ENCODE assay signal across 23 cellular contexts in genomic region chr1:32257227-32257508, GRCh38. TPM values are rescaled to one million over a fixed set of nuclear protein-coding genes. Genes with fewer than 3 reads are reported as not detected.
DNase-seq lines count a peak whose midpoint lies in the region; ATAC-seq and TF ChIP-seq lines count a peak whose summit lies in the region.
"Had no signal": no experiment of that assay in that cellular context is flagged by ENCODE, and none has a peak within 500 bp of the region (broad histone marks: within the 10 kb centered on the region; RNA-seq: fewer than 3 reads in every experiment).

No MANE protein-coding gene starts in this region.

- H3K4me1 Mint-ChIP-seq in T-helper 1 cell treated with Interleukin-12 subunit alpha and Interleukin-12 subunit beta and Interleukin-4 antibody, amounts not matched to agents 30 μg/mL and 1 μg/mL, for 36 hours (ENCODE audit: low read depth): peaks cover 35% of the 10 kb centered on the region
- H3K4me1 Mint-ChIP-seq in CD4-positive, alpha-beta T cell (ENCODE audit: low read depth): peaks cover 54% of the 10 kb centered on the region
- H3K4me1 Mint-ChIP-seq in T-helper 17 cell: peaks cover 33% of the 10 kb centered on the region
- H3K4me1 Mint-ChIP-seq in central memory CD8-positive, alpha-beta T cell: peaks cover 41% of the 10 kb centered on the region

- no peaks in the 10 kb centered on the region for H3K9me3 Mint-ChIP-seq in T-helper 1 cell treated with Interleukin-12 subunit alpha and Interleukin-12 subunit beta and Interleukin-4 antibody, amounts not matched to agents 30 μg/mL and 1 μg/mL, for 36 hours
- no peaks in the 10 kb centered on the region for H3K9me3 Mint-ChIP-seq in CD4-positive, alpha-beta T cell
- no peaks in the 10 kb centered on the region for H3K9me3 Mint-ChIP-seq in central memory CD8-positive, alpha-beta T cell
- H3K9me3 Mint-ChIP-seq: memory B cell had no signal

- peak overlapping the region; percentile 95 for H3K27ac Mint-ChIP-seq in T-helper 1 cell treated with Interleukin-12 subunit alpha and Interleukin-12 subunit beta and Interleukin-4 antibody, amounts not matched to agents 30 μg/mL and 1 μg/mL, for 36 hours
- H3K27ac Mint-ChIP-seq in CD4-positive, alpha-beta T cell: peak overlapping the region; percentile 99
- H3K27ac Mint-ChIP-seq in T-helper 17 cell: peak overlapping the region; percentile 92
- H3K27ac Mint-ChIP-seq in central memory CD8-positive, alpha-beta T cell (ENCODE audit: low read depth): peak overlapping the region; percentile 90

- no peaks in the 10 kb centered on the region for H3K27me3 ChIP-seq in CD4-positive, alpha-beta T cell (ENCODE audit: control insufficient read depth, insufficient read depth, low read length)
- H3K27me3 ChIP-seq: breast epithelium, transverse colon had no signal

- DNase-seq in T-helper 1 cell: no peak
- no peak for DNase-seq in CD4-positive, alpha-beta T cell
- no peak for DNase-seq in T-helper 17 cell
- DNase-seq in central memory CD8-positive, alpha-beta T cell (ENCODE audit: low spot score in 2 of 2): no peak
- DNase-seq in kidney tubule cell (ENCODE audit: low spot score): no peak
- DNase-seq in GM13976 (ENCODE audit: low spot score): no peak
- DNase-seq: activated CD4-positive, alpha-beta T cell treated with anti-CD3 and anti-CD28 coated beads for 1 hour; Karpas-422; left colon; NCI-H187; stimulated activated CD4-positive, alpha-beta T cell treated with anti-CD3 and anti-CD28 coated beads, Interleukin-4, amount 100 ng/mL, for 1 hour; stomach; transverse colon had no signal

- ATAC-seq in CD4-positive, alpha-beta T cell (ENCODE audit: poor library complexity): no peak
- ATAC-seq in T-helper 17 cell (no peak), HG03175 (IDR thresholded peaks at IDR 0.05; ENCODE audit: unreplicated experiment) (no peak)
- ATAC-seq in central memory CD8-positive, alpha-beta T cell (replicated peaks; ENCODE audit: extremely low read depth, poor library complexity, severe bottlenecking): no peak
- ATAC-seq: left colon, SK-N-SH treated with all-trans-retinoic acid at 6 μM for 48 hours had no signal

- H3K4me3 Mint-ChIP-seq in T-helper 1 cell treated with Interleukin-12 subunit alpha and Interleukin-12 subunit beta and Interleukin-4 antibody, amounts not matched to agents 30 μg/mL and 1 μg/mL, for 36 hours: peak overlapping the region; percentile 86
- H3K4me3 Mint-ChIP-seq in CD4-positive, alpha-beta T cell: peak overlapping the region; percentile 92
- peak overlapping the region; percentile 85 for H3K4me3 Mint-ChIP-seq in T-helper 17 cell
- H3K4me3 Mint-ChIP-seq in central memory CD8-positive, alpha-beta T cell: peak overlapping the region; percentile 97

- no peaks in the 10 kb centered on the region for H3K27me3 Mint-ChIP-seq in T-helper 1 cell treated with Interleukin-12 subunit alpha and Interleukin-12 subunit beta and Interleukin-4 antibody, amounts not matched to agents 30 μg/mL and 1 μg/mL, for 36 hours (ENCODE audit: low read depth)
- H3K27me3 Mint-ChIP-seq in CD4-positive, alpha-beta T cell: no peaks in the 10 kb centered on the region
- no peaks in the 10 kb centered on the region for H3K27me3 Mint-ChIP-seq in T-helper 17 cell
- no peaks in the 10 kb centered on the region for H3K27me3 Mint-ChIP-seq in central memory CD8-positive, alpha-beta T cell
- H3K27me3 Mint-ChIP-seq: memory B cell had no signal

- CTCF ChIA-PET in CD4-positive, alpha-beta T cell (lab: Charles Lee): interaction anchor here (1.5 to 7.5 kb wide), 4 partner anchors 8 to 41 kb away, joined by 3 to 40 read pairs (median 14); no protein-coding TSS in a partner anchor

- intact Hi-C loops in CD4-positive, alpha-beta T cell (cut with DNase I, micrococcal nuclease): no loop called here

- in situ Hi-C loops in GM13976 (cut with MboI; ENCODE audit: low sequenced_read_pairs, unreplicated experiment): no loop called here

- no peak for TF ChIP-seq CTCF in CD4-positive, alpha-beta T cell (IDR thresholded peaks at IDR 0.05)
- TF ChIP-seq CTCF in GM13976 (IDR thresholded peaks at IDR 0.05; ENCODE audit: borderline replicate concordance, control extremely low read depth, extremely low read depth, insufficient read depth, missing control alignments): no peak

- peaks cover 40% of the 10 kb centered on the region for H3K36me3 Mint-ChIP-seq in T-helper 1 cell treated with Interleukin-12 subunit alpha and Interleukin-12 subunit beta and Interleukin-4 antibody, amounts not matched to agents 30 μg/mL and 1 μg/mL, for 36 hours (ENCODE audit: low read depth)
- peaks cover 60% of the 10 kb centered on the region for H3K36me3 Mint-ChIP-seq in CD4-positive, alpha-beta T cell (ENCODE audit: low read depth)
- peaks cover 8% of the 10 kb centered on the region for H3K36me3 Mint-ChIP-seq in T-helper 17 cell (ENCODE audit: low read depth)
- peaks cover 58% of the 10 kb centered on the region for H3K36me3 Mint-ChIP-seq in central memory CD8-positive, alpha-beta T cell (ENCODE audit: insufficient read depth)
- H3K36me3 Mint-ChIP-seq: memory B cell had no signal

- no peaks in the 10 kb centered on the region for H3K9me3 ChIP-seq in CD4-positive, alpha-beta T cell (ENCODE audit: control insufficient read depth, low read length)
- H3K9me3 ChIP-seq in T-helper 17 cell (ENCODE audit: control insufficient read depth, low read length, poor library complexity, severe bottlenecking): no peaks in the 10 kb centered on the region
- H3K9me3 ChIP-seq: breast epithelium, stomach, transverse colon had no signal

- POLR2A ChIA-PET in CD4-positive, alpha-beta T cell (lab: Charles Lee): interaction anchor here (3.0 to 21.2 kb wide), 6 partner anchors 5 to 79 kb away, joined by 10 to 543 read pairs (median 96); partner anchors contain the start of genes FAM167B, HDAC1, LCK and MARCKSL1

- peak overlapping the region; percentile 94 for H3K27ac ChIP-seq in CD4-positive, alpha-beta T cell (ENCODE audit: low read depth, low read length)
- H3K27ac ChIP-seq: 22Rv1, breast epithelium, coronary artery, stomach, transverse colon had no signal

RNA-seq across cellular contexts. Expression of gene LCK, which starts 6.1 kb away (rescaled TPM):
- total RNA-seq in CD4-positive, alpha-beta T cell: 100 to 1,000 TPM; 187 to 188 TPM
- 100 to 1,000 TPM; 267 to 268 TPM for total RNA-seq in T-helper 17 cell
- total RNA-seq: fibroblast of lung, myocyte had no signal

RNA-seq across cellular contexts. Expression of gene FAM167B, which starts 10.1 kb away (rescaled TPM):
- total RNA-seq in CD4-positive, alpha-beta T cell: under 1 TPM; 0.38 to 0.45 TPM
- total RNA-seq in T-helper 17 cell: under 1 TPM; 0.60 to 0.72 TPM
- total RNA-seq: Daoy had no signal

RNA-seq across cellular contexts. Expression of gene HDAC1, which starts 34.7 kb away (rescaled TPM):
- 10 to 100 TPM; 56.9 to 61.0 TPM for total RNA-seq in CD4-positive, alpha-beta T cell
- 10 to 100 TPM; 81.6 to 86.2 TPM for total RNA-seq in T-helper 17 cell

RNA-seq across cellular contexts. Expression of gene EIF3I, which starts 35.0 kb away (rescaled TPM):
- 100 to 1,000 TPM; 103 to 110 TPM for total RNA-seq in CD4-positive, alpha-beta T cell
- total RNA-seq in T-helper 17 cell: 100 to 1,000 TPM; 116 to 132 TPM

RNA-seq across cellular contexts. Expression of gene TMEM234, which starts 35.0 kb away (rescaled TPM):
- total RNA-seq in CD4-positive, alpha-beta T cell: 10 to 100 TPM; 11.5 to 12.8 TPM
- 10 to 100 TPM; 13.1 to 18.8 TPM for total RNA-seq in T-helper 17 cell
